In the genomic region with DNA sequence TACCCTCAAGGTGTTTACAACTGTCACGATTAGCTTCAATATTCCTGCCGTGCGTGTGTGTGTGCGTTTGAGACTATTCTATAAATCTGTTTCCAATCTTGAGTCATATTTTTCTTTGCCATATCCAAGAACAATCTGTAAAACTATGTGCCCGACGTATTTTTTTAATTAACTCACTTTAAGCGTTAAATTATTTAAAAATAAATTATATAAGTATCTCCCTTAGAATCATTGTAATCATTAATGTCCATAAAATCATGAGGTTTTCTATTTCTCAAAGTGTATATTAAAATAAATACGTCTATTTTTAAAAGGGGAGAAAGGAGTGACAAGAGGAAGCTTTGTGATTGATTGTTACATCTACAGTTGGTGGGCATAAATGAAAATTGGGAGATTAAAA, we compare ENCODE assay signal across 1 cellular context.
TF ChIP-seq lines count a peak whose summit lies in the region.

No MANE protein-coding gene starts in this region.

TF ChIP-seq in GM23338, 12 proteins besides CTCF, POLR2A, EP300 and RAD21:
- TF ChIP-seq EZH2phosphoT487 (IDR thresholded peaks at IDR 0.05; ENCODE audit: unreplicated experiment) (no peak), POLR2AphosphoS5 (IDR thresholded peaks at IDR 0.05; ENCODE audit: low read depth) (no peak), ZNF114 (CRISPR knock-in tag; IDR thresholded peaks at IDR 0.05) (no peak), NANOG (IDR thresholded peaks at IDR 0.05; ENCODE audit: borderline replicate concordance) (no peak), CREB1 (CRISPR knock-in tag; IDR thresholded peaks at IDR 0.05; ENCODE audit: low read depth) (no peak), STAT1 (IDR thresholded peaks at IDR 0.05; ENCODE audit: unreplicated experiment) (no peak), JUNB (IDR thresholded peaks at IDR 0.05; ENCODE audit: unreplicated experiment) (no peak)
- TF ChIP-seq, protein P1, sequence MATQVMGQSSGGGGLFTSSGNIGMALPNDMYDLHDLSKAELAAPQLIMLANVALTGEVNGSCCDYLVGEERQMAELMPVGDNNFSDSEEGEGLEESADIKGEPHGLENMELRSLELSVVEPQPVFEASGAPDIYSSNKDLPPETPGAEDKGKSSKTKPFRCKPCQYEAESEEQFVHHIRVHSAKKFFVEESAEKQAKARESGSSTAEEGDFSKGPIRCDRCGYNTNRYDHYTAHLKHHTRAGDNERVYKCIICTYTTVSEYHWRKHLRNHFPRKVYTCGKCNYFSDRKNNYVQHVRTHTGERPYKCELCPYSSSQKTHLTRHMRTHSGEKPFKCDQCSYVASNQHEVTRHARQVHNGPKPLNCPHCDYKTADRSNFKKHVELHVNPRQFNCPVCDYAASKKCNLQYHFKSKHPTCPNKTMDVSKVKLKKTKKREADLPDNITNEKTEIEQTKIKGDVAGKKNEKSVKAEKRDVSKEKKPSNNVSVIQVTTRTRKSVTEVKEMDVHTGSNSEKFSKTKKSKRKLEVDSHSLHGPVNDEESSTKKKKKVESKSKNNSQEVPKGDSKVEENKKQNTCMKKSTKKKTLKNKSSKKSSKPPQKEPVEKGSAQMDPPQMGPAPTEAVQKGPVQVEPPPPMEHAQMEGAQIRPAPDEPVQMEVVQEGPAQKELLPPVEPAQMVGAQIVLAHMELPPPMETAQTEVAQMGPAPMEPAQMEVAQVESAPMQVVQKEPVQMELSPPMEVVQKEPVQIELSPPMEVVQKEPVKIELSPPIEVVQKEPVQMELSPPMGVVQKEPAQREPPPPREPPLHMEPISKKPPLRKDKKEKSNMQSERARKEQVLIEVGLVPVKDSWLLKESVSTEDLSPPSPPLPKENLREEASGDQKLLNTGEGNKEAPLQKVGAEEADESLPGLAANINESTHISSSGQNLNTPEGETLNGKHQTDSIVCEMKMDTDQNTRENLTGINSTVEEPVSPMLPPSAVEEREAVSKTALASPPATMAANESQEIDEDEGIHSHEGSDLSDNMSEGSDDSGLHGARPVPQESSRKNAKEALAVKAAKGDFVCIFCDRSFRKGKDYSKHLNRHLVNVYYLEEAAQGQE (IDR thresholded peaks at IDR 0.05; ENCODE audit: unreplicated experiment), result no peak
- TF ChIP-seq, protein P2, sequence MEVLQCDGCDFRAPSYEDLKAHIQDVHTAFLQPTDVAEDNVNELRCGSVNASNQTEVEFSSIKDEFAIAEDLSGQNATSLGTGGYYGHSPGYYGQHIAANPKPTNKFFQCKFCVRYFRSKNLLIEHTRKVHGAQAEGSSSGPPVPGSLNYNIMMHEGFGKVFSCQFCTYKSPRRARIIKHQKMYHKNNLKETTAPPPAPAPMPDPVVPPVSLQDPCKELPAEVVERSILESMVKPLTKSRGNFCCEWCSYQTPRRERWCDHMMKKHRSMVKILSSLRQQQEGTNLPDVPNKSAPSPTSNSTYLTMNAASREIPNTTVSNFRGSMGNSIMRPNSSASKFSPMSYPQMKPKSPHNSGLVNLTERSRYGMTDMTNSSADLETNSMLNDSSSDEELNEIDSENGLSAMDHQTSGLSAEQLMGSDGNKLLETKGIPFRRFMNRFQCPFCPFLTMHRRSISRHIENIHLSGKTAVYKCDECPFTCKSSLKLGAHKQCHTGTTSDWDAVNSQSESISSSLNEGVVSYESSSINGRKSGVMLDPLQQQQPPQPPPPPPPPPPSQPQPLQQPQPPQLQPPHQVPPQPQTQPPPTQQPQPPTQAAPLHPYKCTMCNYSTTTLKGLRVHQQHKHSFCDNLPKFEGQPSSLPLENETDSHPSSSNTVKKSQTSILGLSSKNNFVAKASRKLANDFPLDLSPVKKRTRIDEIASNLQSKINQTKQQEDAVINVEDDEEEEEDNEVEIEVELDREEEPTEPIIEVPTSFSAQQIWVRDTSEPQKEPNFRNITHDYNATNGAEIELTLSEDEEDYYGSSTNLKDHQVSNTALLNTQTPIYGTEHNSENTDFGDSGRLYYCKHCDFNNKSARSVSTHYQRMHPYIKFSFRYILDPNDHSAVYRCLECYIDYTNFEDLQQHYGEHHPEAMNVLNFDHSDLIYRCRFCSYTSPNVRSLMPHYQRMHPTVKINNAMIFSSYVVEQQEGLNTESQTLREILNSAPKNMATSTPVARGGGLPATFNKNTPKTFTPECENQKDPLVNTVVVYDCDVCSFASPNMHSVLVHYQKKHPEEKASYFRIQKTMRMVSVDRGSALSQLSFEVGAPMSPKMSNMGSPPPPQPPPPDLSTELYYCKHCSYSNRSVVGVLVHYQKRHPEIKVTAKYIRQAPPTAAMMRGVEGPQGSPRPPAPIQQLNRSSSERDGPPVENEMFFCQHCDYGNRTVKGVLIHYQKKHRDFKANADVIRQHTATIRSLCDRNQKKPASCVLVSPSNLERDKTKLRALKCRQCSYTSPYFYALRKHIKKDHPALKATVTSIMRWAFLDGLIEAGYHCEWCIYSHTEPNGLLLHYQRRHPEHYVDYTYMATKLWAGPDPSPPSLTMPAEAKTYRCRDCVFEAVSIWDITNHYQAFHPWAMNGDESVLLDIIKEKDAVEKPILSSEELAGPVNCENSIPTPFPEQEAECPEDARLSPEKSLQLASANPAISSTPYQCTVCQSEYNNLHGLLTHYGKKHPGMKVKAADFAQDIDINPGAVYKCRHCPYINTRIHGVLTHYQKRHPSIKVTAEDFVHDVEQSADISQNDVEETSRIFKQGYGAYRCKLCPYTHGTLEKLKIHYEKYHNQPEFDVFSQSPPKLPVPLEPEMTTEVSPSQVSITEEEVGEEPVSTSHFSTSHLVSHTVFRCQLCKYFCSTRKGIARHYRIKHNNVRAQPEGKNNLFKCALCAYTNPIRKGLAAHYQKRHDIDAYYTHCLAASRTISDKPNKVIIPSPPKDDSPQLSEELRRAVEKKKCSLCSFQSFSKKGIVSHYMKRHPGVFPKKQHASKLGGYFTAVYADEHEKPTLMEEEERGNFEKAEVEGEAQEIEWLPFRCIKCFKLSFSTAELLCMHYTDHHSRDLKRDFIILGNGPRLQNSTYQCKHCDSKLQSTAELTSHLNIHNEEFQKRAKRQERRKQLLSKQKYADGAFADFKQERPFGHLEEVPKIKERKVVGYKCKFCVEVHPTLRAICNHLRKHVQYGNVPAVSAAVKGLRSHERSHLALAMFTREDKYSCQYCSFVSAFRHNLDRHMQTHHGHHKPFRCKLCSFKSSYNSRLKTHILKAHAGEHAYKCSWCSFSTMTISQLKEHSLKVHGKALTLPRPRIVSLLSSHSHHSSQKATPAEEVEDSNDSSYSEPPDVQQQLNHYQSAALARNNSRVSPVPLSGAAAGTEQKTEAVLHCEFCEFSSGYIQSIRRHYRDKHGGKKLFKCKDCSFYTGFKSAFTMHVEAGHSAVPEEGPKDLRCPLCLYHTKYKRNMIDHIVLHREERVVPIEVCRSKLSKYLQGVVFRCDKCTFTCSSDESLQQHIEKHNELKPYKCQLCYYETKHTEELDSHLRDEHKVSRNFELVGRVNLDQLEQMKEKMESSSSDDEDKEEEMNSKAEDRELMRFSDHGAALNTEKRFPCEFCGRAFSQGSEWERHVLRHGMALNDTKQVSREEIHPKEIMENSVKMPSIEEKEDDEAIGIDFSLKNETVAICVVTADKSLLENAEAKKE (CRISPR knock-in tag; IDR thresholded peaks at IDR 0.05), result no peak
- TF ChIP-seq, protein P3, sequence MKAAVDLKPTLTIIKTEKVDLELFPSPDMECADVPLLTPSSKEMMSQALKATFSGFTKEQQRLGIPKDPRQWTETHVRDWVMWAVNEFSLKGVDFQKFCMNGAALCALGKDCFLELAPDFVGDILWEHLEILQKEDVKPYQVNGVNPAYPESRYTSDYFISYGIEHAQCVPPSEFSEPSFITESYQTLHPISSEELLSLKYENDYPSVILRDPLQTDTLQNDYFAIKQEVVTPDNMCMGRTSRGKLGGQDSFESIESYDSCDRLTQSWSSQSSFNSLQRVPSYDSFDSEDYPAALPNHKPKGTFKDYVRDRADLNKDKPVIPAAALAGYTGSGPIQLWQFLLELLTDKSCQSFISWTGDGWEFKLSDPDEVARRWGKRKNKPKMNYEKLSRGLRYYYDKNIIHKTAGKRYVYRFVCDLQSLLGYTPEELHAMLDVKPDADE (IDR thresholded peaks at IDR 0.05), result no peak
